Comparison of ENCODE assay signal across 8 cellular contexts in genomic region chr17:64836623-64837017, GRCh38.
A peak's percentile ranks its signal among the peaks of the same experiment; 100 is the strongest.
DNase-seq lines count a peak whose midpoint lies in the region; ATAC-seq and TF ChIP-seq lines count a peak whose summit lies in the region.
"Not testable (repeated sequence)": the region's sequence is repeated elsewhere in the genome, so short reads cannot be mapped to it uniquely, and the experiment has no call there.

No MANE protein-coding gene starts in this region.

- peak overlapping the region; percentile 58 for H3K4me3 ChIP-seq in GM12864 (ENCODE audit: low read depth, low read length)
- peak overlapping the region; percentile 91 for H3K4me3 ChIP-seq in GM23248

- intact Hi-C loops in natural killer cell (cut with micrococcal nuclease): not testable (repeated sequence)

- WGBS in GM23248 (ENCODE audit: low coverage in 1 of 2, low lambda C conversion rate in 2 of 2, missing lambda C conversion rate in 2 of 2), 2 experiments: 0 to 2% methylated on average over 4 to 19 of the region's 32 CpGs

- not testable (repeated sequence) for TF ChIP-seq CTCF in GM12864 (IDR thresholded peaks at IDR 0.05; ENCODE audit: low read depth, low read length, missing control alignments); natural killer cell (IDR thresholded peaks at IDR 0.05)

- peaks cover 23 to 32% of the 10 kb centered on the region in 2 donors for H3K4me1 Mint-ChIP-seq in natural killer cell

- DNase-seq in GM12864 (ENCODE audit: low read depth): not testable (repeated sequence)
- DNase-seq in GM23248 (peak; percentile 43), T-helper 22 cell (ENCODE audit: low read depth) (peak; percentile 5), astrocyte of the hippocampus (ENCODE audit: low read depth, low spot score) (peak; percentile 23), glomerular visceral epithelial cell (ENCODE audit: extremely low spot score) (peak; percentile 2), natural killer cell (peak; percentile 34), substantia nigra (lab: John Stamatoyannopoulos, UW) (peak in 3 of 49 donors; percentile 2 to 45 (median 44))

- not testable (repeated sequence) for H3K4me1 ChIP-seq in GM23248 (ENCODE audit: insufficient read depth)

- peaks cover 30% of the 10 kb centered on the region for H3K79me2 ChIP-seq in GM23248 (ENCODE audit: insufficient read depth)

- peak overlapping the region; percentile 96 for H3K4me3 Mint-ChIP-seq in natural killer cell

- peak overlapping the region; percentile 85 for H2AFZ ChIP-seq in GM23248

- not testable (repeated sequence) for H3K9me3 Mint-ChIP-seq in natural killer cell

- not testable (repeated sequence) for H3K9me3 ChIP-seq in GM23248 (ENCODE audit: low read depth)

- H3K4me2 ChIP-seq in GM23248 (ENCODE audit: unreplicated experiment): peak overlapping the region; percentile 87

- peaks cover 12% of the 10 kb centered on the region; the same call in 1 of the 2 replicates for H3F3A ChIP-seq in GM23248 (ENCODE audit: insufficient read depth)

- not testable (repeated sequence) for H3K36me3 ChIP-seq in GM23248 (ENCODE audit: low read depth)

- H4K20me1 ChIP-seq in GM23248 (ENCODE audit: insufficient read depth): not testable (repeated sequence)

- H3K27ac ChIP-seq in GM23248 (peak overlapping the region; percentile 65; the same call in 1 of the 2 replicates), substantia nigra (ENCODE audit: low read depth, low read length, poor library complexity, severe bottlenecking) (peak overlapping the region; percentile 58)

- H3K9me2 ChIP-seq in GM23248 (ENCODE audit: insufficient read depth): not testable (repeated sequence)

- peak overlapping the region; percentile 93 for H3K9ac ChIP-seq in GM23248

- H3K27me3 Mint-ChIP-seq in natural killer cell (ENCODE audit: low read depth in 2 of 2): not testable (repeated sequence)

- ATAC-seq in HG03521 (IDR thresholded peaks at IDR 0.05; ENCODE audit: unreplicated experiment) (peak; percentile 23), natural killer cell (peak; percentile 21 to 36 (median 26))

- H3K27ac Mint-ChIP-seq in natural killer cell: peak overlapping the region; percentile 92 to 99

- in situ Hi-C loops in GM23248 (cut with MboI): not testable (repeated sequence)

- not testable (repeated sequence) for H3K27me3 ChIP-seq in GM23248 (replicated peaks; ENCODE audit: insufficient read depth)

- H3K36me3 Mint-ChIP-seq in natural killer cell: not testable (repeated sequence)
